Comparison of ENCODE assay signal across 1 cellular context in genomic region chr10:11894381-11895107, GRCh38.
TF ChIP-seq lines count a peak whose summit lies in the region.

No MANE protein-coding gene starts in this region.

TF ChIP-seq in K562, 482 proteins besides CTCF, POLR2A, EP300 and RAD21 (continued from another document and continues in another):
- TF ChIP-seq ARID3B (CRISPR knock-in tag; IDR thresholded peaks at IDR 0.05; ENCODE audit: borderline replicate concordance) = no peak
- peak; percentile 76; the same call in 1 of the 2 replicates for TF ChIP-seq MCM2 (IDR thresholded peaks at IDR 0.05; ENCODE audit: low read depth)
- peak; percentile 60 for TF ChIP-seq DPF2 (IDR thresholded peaks at IDR 0.05)
- TF ChIP-seq FOXO4 (CRISPR knock-in tag; IDR thresholded peaks at IDR 0.05) = no peak
- TF ChIP-seq CHD2 (IDR thresholded peaks at IDR 0.05; ENCODE audit: low read depth, low read length) = no peak
- TF ChIP-seq KLF13 (tag; IDR thresholded peaks at IDR 0.05; ENCODE audit: borderline replicate concordance, low read depth) = no peak
- peak; percentile 90 for TF ChIP-seq PRDM10 (IDR thresholded peaks at IDR 0.05; ENCODE audit: partially characterized antibody)
- TF ChIP-seq PHTF2 (CRISPR knock-in tag; IDR thresholded peaks at IDR 0.05) = no peak
- no peak for TF ChIP-seq CREB3 (tag; conservative IDR thresholded peaks at IDR 0.05; ENCODE audit: low read depth)
- TF ChIP-seq SAFB2 (IDR thresholded peaks at IDR 0.05; ENCODE audit: borderline replicate concordance, low read depth, low read length, severe bottlenecking) = no peak
- no peak for TF ChIP-seq PCBP1 (IDR thresholded peaks at IDR 0.05; ENCODE audit: low read depth, low read length, poor library complexity, severe bottlenecking)
- peak; percentile 38 for TF ChIP-seq HCFC1 (IDR thresholded peaks at IDR 0.05; ENCODE audit: low read depth, low read length)
- TF ChIP-seq FUS (optimal IDR thresholded peaks at IDR 0.05; ENCODE audit: low read depth, low read length) = no peak
- TF ChIP-seq NFIC (IDR thresholded peaks at IDR 0.05) = no peak; the same call in 1 of the 2 replicates
- TF ChIP-seq ELF1 (tag; IDR thresholded peaks at IDR 0.05) = peak; percentile 67
- TF ChIP-seq NFIX (CRISPR knock-in tag; IDR thresholded peaks at IDR 0.05; ENCODE audit: low read depth) = no peak
- TF ChIP-seq CBFB (CRISPR knock-in tag; IDR thresholded peaks at IDR 0.05) = no peak
- TF ChIP-seq SP1 (CRISPR knock-in tag; IDR thresholded peaks at IDR 0.05) = peak; percentile 77
- TF ChIP-seq MTA3 (IDR thresholded peaks at IDR 0.05; ENCODE audit: borderline replicate concordance) = 0 out of 2 replicates have a peak, but pooled peaks have one; percentile 51
- TF ChIP-seq NFE2L1 (tag; IDR thresholded peaks at IDR 0.05; ENCODE audit: borderline replicate concordance, low read depth) = no peak
- TF ChIP-seq GTF2B (IDR thresholded peaks at IDR 0.05; ENCODE audit: extremely low read depth, insufficient read length) = no peak
- TF ChIP-seq SMARCB1 (IDR thresholded peaks at IDR 0.05; ENCODE audit: insufficient read length, low read depth) = no peak
- TF ChIP-seq TARDBP (IDR thresholded peaks at IDR 0.05) = no peak
- TF ChIP-seq CTCFL (IDR thresholded peaks at IDR 0.05; ENCODE audit: borderline replicate concordance, insufficient read depth, low read depth, low read length, poor library complexity, severe bottlenecking) = no peak
- TF ChIP-seq ASH1L (IDR thresholded peaks at IDR 0.05; ENCODE audit: borderline replicate concordance, low read depth, partially characterized antibody) = no peak
- TF ChIP-seq ZNF347 (CRISPR knock-in tag; IDR thresholded peaks at IDR 0.05; ENCODE audit: low read depth) = no peak
- no peak for TF ChIP-seq HOXB6 (CRISPR knock-in tag; IDR thresholded peaks at IDR 0.05; ENCODE audit: borderline replicate concordance)
- TF ChIP-seq HDAC6 (IDR thresholded peaks at IDR 0.05; ENCODE audit: low read depth, low read length) = no peak
- no peak for TF ChIP-seq E2F1 (CRISPR knock-in tag; IDR thresholded peaks at IDR 0.05)
- peak; percentile 35 for TF ChIP-seq HDAC3 (IDR thresholded peaks at IDR 0.05; ENCODE audit: borderline replicate concordance, partially characterized antibody)
- no peak for TF ChIP-seq MEF2D (tag; conservative IDR thresholded peaks at IDR 0.05; ENCODE audit: low read depth)
- no peak for TF ChIP-seq SAP30 (IDR thresholded peaks at IDR 0.05; ENCODE audit: borderline replicate concordance, insufficient read depth, low read depth, low read length, poor library complexity, severe bottlenecking)
- no peak for TF ChIP-seq CBX2 (IDR thresholded peaks at IDR 0.05; ENCODE audit: insufficient read depth, low read length, poor library complexity, severe bottlenecking)
- TF ChIP-seq ZNF512 (tag; IDR thresholded peaks at IDR 0.05) = no peak
- TF ChIP-seq HMGXB4 (CRISPR knock-in tag; IDR thresholded peaks at IDR 0.05) = 0 out of 2 replicates have a peak, but pooled peaks have one; percentile 29
- TF ChIP-seq MTF1 (CRISPR knock-in tag; IDR thresholded peaks at IDR 0.05; ENCODE audit: borderline replicate concordance) = no peak
- no peak for TF ChIP-seq ZKSCAN1 (IDR thresholded peaks at IDR 0.05; ENCODE audit: low read depth, low read length)
- TF ChIP-seq ZNF282 (CRISPR knock-in tag; IDR thresholded peaks at IDR 0.05) = no peak
- TF ChIP-seq PHB2 (IDR thresholded peaks at IDR 0.05; ENCODE audit: low read depth) = no peak
- no peak for TF ChIP-seq FOXM1 (IDR thresholded peaks at IDR 0.05; ENCODE audit: low read depth)
- TF ChIP-seq FOXM1 (CRISPR knock-in tag; IDR thresholded peaks at IDR 0.05; ENCODE audit: low read depth) = no peak
- no peak for TF ChIP-seq ELF4 (CRISPR knock-in tag; IDR thresholded peaks at IDR 0.05)
- no peak for TF ChIP-seq E2F5 (CRISPR knock-in tag; IDR thresholded peaks at IDR 0.05)
- 0 out of 2 replicates have a peak, but pooled peaks have one; percentile 27 for TF ChIP-seq BRD4 (IDR thresholded peaks at IDR 0.05)
- no peak for TF ChIP-seq ADNP (tag; IDR thresholded peaks at IDR 0.05)
- no peak for TF ChIP-seq TAL1 (IDR thresholded peaks at IDR 0.05)
- no peak for TF ChIP-seq ZNF696 (CRISPR knock-in tag; conservative IDR thresholded peaks at IDR 0.05)
- no peak for TF ChIP-seq SFPQ (IDR thresholded peaks at IDR 0.05; ENCODE audit: low read depth, low read length)
- no peak for TF ChIP-seq BMI1 (IDR thresholded peaks at IDR 0.05; ENCODE audit: low read length)
- TF ChIP-seq E2F3 (CRISPR knock-in tag; IDR thresholded peaks at IDR 0.05) = no peak
